ENCODE assay signal across 8 cellular contexts in the genomic region with DNA sequence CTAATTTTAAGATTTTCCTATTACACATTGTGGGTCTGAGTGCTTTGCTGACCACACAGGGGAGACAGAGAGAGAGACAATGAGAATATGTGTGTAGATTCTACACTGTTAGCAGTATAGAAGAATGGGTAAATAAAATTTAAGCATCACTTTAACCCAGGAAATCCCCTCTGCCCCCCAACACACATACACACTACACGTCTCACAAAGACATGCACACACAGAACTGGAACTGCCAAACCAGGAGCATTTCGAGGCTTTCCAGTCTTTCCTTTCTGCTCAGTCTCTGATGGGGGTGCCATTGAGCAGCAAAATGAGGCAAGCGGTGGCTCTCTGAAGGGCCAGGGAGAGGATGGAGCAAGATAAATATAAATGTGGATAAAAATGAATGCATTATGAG. TPM values are rescaled to one million over a fixed set of nuclear protein-coding genes. Genes with fewer than 3 reads are reported as not detected.
DNase-seq lines count a peak whose midpoint lies in the region; ATAC-seq, FAIRE-seq and TF ChIP-seq lines count a peak whose summit lies in the region.

No MANE protein-coding gene starts in this region.

- peak; percentile 72 for DNase-seq in Ammon's horn (ENCODE audit: low spot score)
- no peak for DNase-seq in right cardiac atrium
- peak; percentile 44 for DNase-seq in urothelium cell line (ENCODE audit: low spot score)
- DNase-seq in LoVo (ENCODE audit: low spot score), result no peak
- no peak for DNase-seq in GM12891 (ENCODE audit: insufficient read length, low spot score)

- TF ChIP-seq POLR2A in GM12891 (IDR thresholded peaks at IDR 0.05; ENCODE audit: low read depth, low read length), result no peak

- H3K27ac ChIP-seq in HEK293 (ENCODE audit: extremely low read depth, low read depth, low read length) (no peak overlapping the region), right cardiac atrium (ENCODE audit: low read length) (no peak overlapping the region)

- H3K9me3 ChIP-seq in HEK293 (ENCODE audit: control insufficient read depth, insufficient read depth, low read depth, low read length) (no peaks in the 10 kb centered on the region), right cardiac atrium (ENCODE audit: control insufficient read depth, low read length) (no peaks in the 10 kb centered on the region)

- ATAC-seq in SK-N-SH treated with all-trans-retinoic acid at 6 μM for 48 hours, result peak; percentile 21; the same call in 2 of the 3 replicates
- ATAC-seq in right cardiac atrium, result no peak
- no peak for ATAC-seq in GM19328 (IDR thresholded peaks at IDR 0.05; ENCODE audit: unreplicated experiment)

- H3K4me3 ChIP-seq in HEK293 (ENCODE audit: low read depth, low read length), result no peak overlapping the region
- peak overlapping the region; percentile 19 for H3K4me3 ChIP-seq in right cardiac atrium (ENCODE audit: low read length)

- TF ChIP-seq CTCF in HEK293 (tag by site-specific recombination; IDR thresholded peaks at IDR 0.05), result peak; percentile 58; the same call in 1 of the 2 replicates

- CTCF ChIA-PET in HEK293 (lab: Yijun Ruan, JAX), result interaction anchor here (0.6 to 2.5 kb wide), 13 partner anchors 13 to 731 kb away, joined by 3 to 10 read pairs (median 3); no protein-coding TSS in a partner anchor

- POLR2A ChIA-PET in HEK293 (lab: Yijun Ruan, JAX), result interaction anchor here (0.7 kb wide), 1 partner anchor 85 kb away, joined by 3 read pairs; no protein-coding TSS in a partner anchor

- no peaks in the 10 kb centered on the region for H3K27me3 ChIP-seq in right cardiac atrium (ENCODE audit: control insufficient read depth, insufficient read depth)

- FAIRE-seq in urothelium cell line (lab: Jason Lieb, UNC) (no peak), GM12891 (lab: Jason Lieb, UNC) (no peak)

- H3K36me3 ChIP-seq in HEK293 (ENCODE audit: control insufficient read depth in 2 of 2, insufficient read depth in 1 of 2, low read length in 2 of 2), result no peaks in the 10 kb centered on the region

- intact Hi-C loops in right cardiac atrium (cut with DNase I), result loop anchor here in 2 of 4 donors (10.0 kb wide), 2 partner anchors 64 to 74 kb away; no protein-coding TSS in a partner anchor

- WGBS in right cardiac atrium, result 8% methylated on average over 3 of the region's 3 CpGs

- H3K4me1 ChIP-seq in HEK293 (ENCODE audit: control insufficient read depth, insufficient read depth, low read length), result peaks cover 10% of the 10 kb centered on the region
- H3K4me1 ChIP-seq in right cardiac atrium (ENCODE audit: control insufficient read depth, insufficient read depth, low read length), result no peaks in the 10 kb centered on the region

TF ChIP-seq in HEK293, 187 proteins besides CTCF, POLR2A, EP300 and RAD21:
- peak; percentile 11; the same call in 1 of the 2 replicates for TF ChIP-seq TRIM28 (IDR thresholded peaks at IDR 0.05; ENCODE audit: borderline replicate concordance, low read length)
- peak; percentile 21; the same call in 1 of the 2 replicates for TF ChIP-seq ZNF654 (tag by site-specific recombination; IDR thresholded peaks at IDR 0.05; ENCODE audit: low read depth)
- TF ChIP-seq ZNF747 (tag by site-specific recombination; IDR thresholded peaks at IDR 0.05), result no peak

TF ChIP-seq in SK-N-SH treated with all-trans-retinoic acid at 6 μM for 48 hours, 23 proteins besides CTCF, POLR2A, EP300 and RAD21 (continues in another document):
- no peak for TF ChIP-seq OSR1 (CRISPR knock-in tag; IDR thresholded peaks at IDR 0.05)
- no peak for TF ChIP-seq ISL1 (CRISPR knock-in tag; IDR thresholded peaks at IDR 0.05)
- TF ChIP-seq, protein P1, sequence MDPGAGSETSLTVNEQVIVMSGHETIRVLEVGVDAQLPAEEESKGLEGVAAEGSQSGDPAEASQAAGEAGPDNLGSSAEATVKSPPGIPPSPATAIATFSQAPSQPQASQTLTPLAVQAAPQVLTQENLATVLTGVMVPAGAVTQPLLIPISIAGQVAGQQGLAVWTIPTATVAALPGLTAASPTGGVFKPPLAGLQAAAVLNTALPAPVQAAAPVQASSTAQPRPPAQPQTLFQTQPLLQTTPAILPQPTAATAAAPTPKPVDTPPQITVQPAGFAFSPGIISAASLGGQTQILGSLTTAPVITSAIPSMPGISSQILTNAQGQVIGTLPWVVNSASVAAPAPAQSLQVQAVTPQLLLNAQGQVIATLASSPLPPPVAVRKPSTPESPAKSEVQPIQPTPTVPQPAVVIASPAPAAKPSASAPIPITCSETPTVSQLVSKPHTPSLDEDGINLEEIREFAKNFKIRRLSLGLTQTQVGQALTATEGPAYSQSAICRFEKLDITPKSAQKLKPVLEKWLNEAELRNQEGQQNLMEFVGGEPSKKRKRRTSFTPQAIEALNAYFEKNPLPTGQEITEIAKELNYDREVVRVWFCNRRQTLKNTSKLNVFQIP (CRISPR knock-in tag; IDR thresholded peaks at IDR 0.05; ENCODE audit: borderline replicate concordance, low read depth), result no peak
- TF ChIP-seq TOX (CRISPR knock-in tag; IDR thresholded peaks at IDR 0.05; ENCODE audit: borderline replicate concordance), result no peak
- TF ChIP-seq, protein P2, sequence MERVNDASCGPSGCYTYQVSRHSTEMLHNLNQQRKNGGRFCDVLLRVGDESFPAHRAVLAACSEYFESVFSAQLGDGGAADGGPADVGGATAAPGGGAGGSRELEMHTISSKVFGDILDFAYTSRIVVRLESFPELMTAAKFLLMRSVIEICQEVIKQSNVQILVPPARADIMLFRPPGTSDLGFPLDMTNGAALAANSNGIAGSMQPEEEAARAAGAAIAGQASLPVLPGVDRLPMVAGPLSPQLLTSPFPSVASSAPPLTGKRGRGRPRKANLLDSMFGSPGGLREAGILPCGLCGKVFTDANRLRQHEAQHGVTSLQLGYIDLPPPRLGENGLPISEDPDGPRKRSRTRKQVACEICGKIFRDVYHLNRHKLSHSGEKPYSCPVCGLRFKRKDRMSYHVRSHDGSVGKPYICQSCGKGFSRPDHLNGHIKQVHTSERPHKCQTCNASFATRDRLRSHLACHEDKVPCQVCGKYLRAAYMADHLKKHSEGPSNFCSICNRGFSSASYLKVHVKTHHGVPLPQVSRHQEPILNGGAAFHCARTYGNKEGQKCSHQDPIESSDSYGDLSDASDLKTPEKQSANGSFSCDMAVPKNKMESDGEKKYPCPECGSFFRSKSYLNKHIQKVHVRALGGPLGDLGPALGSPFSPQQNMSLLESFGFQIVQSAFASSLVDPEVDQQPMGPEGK (CRISPR knock-in tag; IDR thresholded peaks at IDR 0.05; ENCODE audit: borderline replicate concordance), result no peak
- no peak for TF ChIP-seq ZNF565 (CRISPR knock-in tag; conservative IDR thresholded peaks at IDR 0.05; ENCODE audit: low read depth)

TF ChIP-seq in GM12891, 5 proteins besides CTCF, POLR2A, EP300 and RAD21:
- TF ChIP-seq POLR2AphosphoS5 (IDR thresholded peaks at IDR 0.05; ENCODE audit: low read depth, low read length) (no peak), TAF1 (IDR thresholded peaks at IDR 0.05; ENCODE audit: low read depth, low read length) (no peak), POU2F2 (IDR thresholded peaks at IDR 0.05; ENCODE audit: low read depth, low read length) (no peak), SPI1 (IDR thresholded peaks at IDR 0.05; ENCODE audit: low read depth, low read length) (no peak), PAX5 (IDR thresholded peaks at IDR 0.05; ENCODE audit: insufficient read depth, low read length, severe bottlenecking) (no peak)

RNA-seq across cellular contexts. Expression of a gene that starts 2.5 kb away (rescaled TPM):
- total RNA-seq in right cardiac atrium, result 10 to 100 TPM in 2 of 4 donors, 1 to 10 TPM in 2; 7.3 to 11.4 (median 10.0) TPM
- polyA plus RNA-seq in right cardiac atrium, result 3.8 TPM
- polyA plus RNA-seq in GM12891 (2012; ENCODE audit: low read depth, missing spikeins), result 1.2 TPM

RNA-seq across cellular contexts. Expression of a gene that starts 16.9 kb away (rescaled TPM):
- 10 to 100 TPM; 17.1 to 20.7 (median 19.5) TPM for total RNA-seq in right cardiac atrium
- polyA plus RNA-seq in right cardiac atrium, result 5.2 TPM
- polyA plus RNA-seq in GM12891 (2012; ENCODE audit: low read depth, missing spikeins), result 23.8 TPM

Comparison
In these comparisons a context has a peak if more than half of its experiments do, and no peak if none do; other contexts are left out.
1. DNase-seq: peak in Ammon's horn (single experiment) and urothelium cell line (single experiment); none in right cardiac atrium (0 of 3), LoVo (single experiment) and GM12891 (single experiment).